In the genomic region with DNA sequence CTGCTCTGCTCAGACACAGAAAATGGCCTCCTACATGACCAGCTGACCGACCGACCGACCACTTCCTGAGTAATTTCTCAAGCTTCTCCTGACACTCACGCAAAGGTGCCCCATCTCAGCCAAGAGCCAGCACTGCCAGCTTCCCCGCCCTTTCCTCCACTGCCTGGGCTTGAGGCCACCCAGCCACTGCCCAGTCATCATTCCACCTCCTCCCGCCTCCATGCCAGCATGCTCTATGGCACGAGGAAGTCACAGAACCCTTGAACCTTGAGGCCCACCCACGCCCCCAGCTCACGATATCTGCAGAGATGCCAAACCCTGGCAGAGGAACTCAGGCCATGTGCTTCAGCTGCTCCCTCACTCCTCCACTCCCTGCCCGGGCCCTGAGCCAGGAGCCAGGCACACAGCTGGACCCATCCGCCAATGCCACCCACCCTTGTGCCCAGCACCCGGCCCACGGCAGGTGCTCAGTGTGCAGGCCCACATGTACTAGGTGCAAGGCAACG, we compare ENCODE assay signal across 9 cellular contexts. TPM values are rescaled to one million over a fixed set of nuclear protein-coding genes. Genes with fewer than 3 reads are reported as not detected.
DNase-seq lines count a peak whose midpoint lies in the region; ATAC-seq and TF ChIP-seq lines count a peak whose summit lies in the region.
"Had no signal": no experiment of that assay in that cellular context is flagged by ENCODE, and none has a peak within 500 bp of the region (broad histone marks: within the 10 kb centered on the region; RNA-seq: fewer than 3 reads in every experiment).

No MANE protein-coding gene starts in this region.

- TF ChIP-seq CTCF in MCF 10A (IDR thresholded peaks at IDR 0.05; ENCODE audit: unreplicated experiment) (no peak), lower lobe of right lung (IDR thresholded peaks at IDR 0.05) (no peak)

- H3K27ac ChIP-seq in ACC112 (ENCODE audit: low read depth, low read length) (peak overlapping the region; percentile 68), lower lobe of right lung (peak overlapping the region; percentile 18)

- H3K27ac Mint-ChIP-seq in IgD-negative memory B cell (peak overlapping the region in 2 of 3 donors; percentile 27 to 36), MCF 10A (ENCODE audit: low read depth, unreplicated experiment) (peak overlapping the region; percentile 90)

- H3K36me3 Mint-ChIP-seq in IgD-negative memory B cell (peaks cover 2% of the 10 kb centered on the region), MCF 10A (ENCODE audit: insufficient read depth, unreplicated experiment) (no peaks in the 10 kb centered on the region)

- H3K9me3 ChIP-seq in lower lobe of right lung, result no peaks in the 10 kb centered on the region

- H3K4me3 Mint-ChIP-seq in IgD-negative memory B cell (no peak overlapping the region), MCF 10A (ENCODE audit: unreplicated experiment) (peak overlapping the region; percentile 1)

- no TSS peak for BruUV-seq in MCF 10A (replicated peaks; lab: Mats Ljungman, UMichigan)

- H3K4me1 Mint-ChIP-seq in IgD-negative memory B cell, result peaks cover 21 to 27% (median 26%) of the 10 kb centered on the region in 3 donors
- H3K4me1 Mint-ChIP-seq in MCF 10A (ENCODE audit: insufficient read depth, unreplicated experiment), result peaks cover 34% of the 10 kb centered on the region

- POLR2A ChIA-PET in MCF 10A (lab: Yijun Ruan, JAX), result interaction anchor here (0.6 to 1.7 kb wide), 5 partner anchors 11 to 87 kb away, joined by 3 to 8 read pairs (median 4); a partner anchor contains a TSS

- no peaks in the 10 kb centered on the region for H3K27me3 ChIP-seq in ACC112 (ENCODE audit: insufficient read depth, low read length)
- H3K27me3 ChIP-seq in lower lobe of right lung (ENCODE audit: low read depth), result no peaks in the 10 kb centered on the region

- H3K9me3 Mint-ChIP-seq in IgD-negative memory B cell (no peaks in the 10 kb centered on the region), MCF 10A (ENCODE audit: unreplicated experiment) (no peaks in the 10 kb centered on the region)

- no peaks in the 10 kb centered on the region for H3K36me3 ChIP-seq in ACC112 (ENCODE audit: insufficient read depth, low read length)
- H3K36me3 ChIP-seq in lower lobe of right lung, result no peaks in the 10 kb centered on the region

- peaks cover 10% of the 10 kb centered on the region for H3K79me2 ChIP-seq in ACC112 (ENCODE audit: control insufficient read depth, insufficient read depth, low read length, unreplicated experiment)

- CTCF ChIA-PET in MCF 10A (lab: Yijun Ruan, JAX), result no interaction called here

- no peak overlapping the region for H2AFZ ChIP-seq in ACC112 (ENCODE audit: low read length, unreplicated experiment)

- peaks cover 18% of the 10 kb centered on the region for H3K4me1 ChIP-seq in ACC112 (ENCODE audit: control insufficient read depth, insufficient read depth, low read length, unreplicated experiment)
- peaks cover 26% of the 10 kb centered on the region for H3K4me1 ChIP-seq in lower lobe of right lung

- peak; percentile 66 to 68 for ATAC-seq in lower lobe of right lung
- no peak for ATAC-seq in HG02642 (IDR thresholded peaks at IDR 0.05; ENCODE audit: poor library complexity, unreplicated experiment)
- ATAC-seq in HG03457 (IDR thresholded peaks at IDR 0.05; ENCODE audit: unreplicated experiment), result no peak
- ATAC-seq in GM19351 (IDR thresholded peaks at IDR 0.05; ENCODE audit: unreplicated experiment), result no peak

- no peak overlapping the region for H3K4me3 ChIP-seq in ACC112 (ENCODE audit: low read depth, low read length)
- no peak overlapping the region for H3K4me3 ChIP-seq in lower lobe of right lung

- DNase-seq in MCF 10A (ENCODE audit: unreplicated experiment) (peak; percentile 84), lower lobe of right lung (peak; percentile 85), NCI-H128 (lab: John Stamatoyannopoulos, UW; ENCODE audit: unreplicated experiment) (no peak)
- DNase-seq: DMS79 treated with DMSO at 0.1 percent for 48 hours had no signal

- intact Hi-C loops in MCF 10A (cut with micrococcal nuclease), result no loop called here
- intact Hi-C loops in lower lobe of right lung (cut with DNase I), result no loop called here

- H3K27me3 Mint-ChIP-seq in IgD-negative memory B cell (no peaks in the 10 kb centered on the region), MCF 10A (ENCODE audit: insufficient read depth, unreplicated experiment) (no peaks in the 10 kb centered on the region)

RNA-seq across cellular contexts. Expression of a gene that starts 14.0 kb away (rescaled TPM):
- 3.3 TPM for polyA plus RNA-seq in IgD-negative memory B cell
- total RNA-seq in MCF 10A (2022), result 61.9 and 63.4 TPM in 2 replicates
- total RNA-seq in lower lobe of right lung, result 89.2 TPM

RNA-seq across cellular contexts. Expression of a gene that starts 58.0 kb away (rescaled TPM):
- 1.5 TPM for polyA plus RNA-seq in IgD-negative memory B cell
- total RNA-seq in MCF 10A (2022) (not detected in 2 replicates), lower lobe of right lung (not detected)

Comparison
In these comparisons a context has a peak if more than half of its experiments do, and no peak if none do; other contexts are left out.
1. ATAC-seq: peak in lower lobe of right lung (2 of 2); none in HG02642 (single experiment), HG03457 (single experiment) and GM19351 (single experiment).